Comparison of ENCODE assay signal across 13 cellular contexts in genomic region chr2:222257645-222258044, GRCh38. TPM values are rescaled to one million over a fixed set of nuclear protein-coding genes. Genes with fewer than 3 reads are reported as not detected.
DNase-seq lines count a peak whose midpoint lies in the region; ATAC-seq and TF ChIP-seq lines count a peak whose summit lies in the region.
"Had no signal": no experiment of that assay in that cellular context is flagged by ENCODE, and none has a peak within 500 bp of the region (broad histone marks: within the 10 kb centered on the region; RNA-seq: fewer than 3 reads in every experiment).

No MANE protein-coding gene starts in this region.

- peaks cover 23% of the 10 kb centered on the region for H3K4me1 ChIP-seq in GM23338 (ENCODE audit: insufficient read depth)
- peaks cover 0 to 7% of the 10 kb centered on the region in 2 donors for H3K4me1 ChIP-seq in neuronal stem cell (ENCODE audit: control insufficient read depth in 2 of 2, insufficient read depth in 1 of 2, low read depth in 1 of 2, low read length in 2 of 2)
- no peaks in the 10 kb centered on the region for H3K4me1 ChIP-seq in colonic mucosa

- no peak overlapping the region for H2AK5ac ChIP-seq in neuronal stem cell (ENCODE audit: low read depth, low read length)

- H2BK15ac ChIP-seq in neuronal stem cell (ENCODE audit: low read length): peak overlapping the region; percentile 78

- H4K20me1 ChIP-seq in GM23338 (replicated peaks; ENCODE audit: insufficient read depth): no peaks in the 10 kb centered on the region
- H4K20me1 ChIP-seq: BLaER1 treated with 17β-estradiol and CSF1 and Interleukin-3, amounts not matched to agents 10 nM and 100 nM had no signal

- CTCF ChIA-PET in WTC11 (lab: Charles Lee): no interaction called here

- peak overlapping the region; percentile 82 for H2BK12ac ChIP-seq in neuronal stem cell (ENCODE audit: low read length)

- peak overlapping the region; percentile 53; the same call in 1 of the 2 replicates for H3K27ac Mint-ChIP-seq in GM23338
- no peak overlapping the region for H3K27ac Mint-ChIP-seq in WTC11
- H3K27ac Mint-ChIP-seq: CD4-positive, CD25-positive, alpha-beta regulatory T cell had no signal

- H3K27me3 Mint-ChIP-seq in GM23338 (ENCODE audit: insufficient read depth, low read depth, poor library complexity): peaks cover 5% of the 10 kb centered on the region
- H3K27me3 Mint-ChIP-seq in WTC11 (ENCODE audit: low read depth): no peaks in the 10 kb centered on the region; the same call in 1 of the 2 replicates

- H3K14ac ChIP-seq in neuronal stem cell (ENCODE audit: low read length): no peak overlapping the region

- H3K9me3 Mint-ChIP-seq in GM23338 (no peaks in the 10 kb centered on the region; the same call in 2 of the 3 replicates), WTC11 (no peaks in the 10 kb centered on the region)

- peak overlapping the region; percentile 88 for H3K18ac ChIP-seq in neuronal stem cell (ENCODE audit: low read length)

- POLR2A ChIA-PET in WTC11 (lab: Charles Lee): interaction anchor here (0.6 kb wide), 1 partner anchor 14 kb away, joined by 3 read pairs; no protein-coding TSS in a partner anchor

- intact Hi-C loops in colonic mucosa (cut with DNase I): no loop called here

- H3K4me3 Mint-ChIP-seq in GM23338: no peak overlapping the region; the same call in 2 of the 3 replicates
- no peak overlapping the region for H3K4me3 Mint-ChIP-seq in WTC11
- H3K4me3 Mint-ChIP-seq: CD4-positive, CD25-positive, alpha-beta regulatory T cell had no signal

- H3K9me2 ChIP-seq in GM23338 (ENCODE audit: insufficient read depth): no peaks in the 10 kb centered on the region

- no peaks in the 10 kb centered on the region for H3K27me3 ChIP-seq in GM23338 (ENCODE audit: insufficient read depth)
- peaks cover 0 to 4% (median 0%) of the 10 kb centered on the region in 3 experiments for H3K27me3 ChIP-seq in neuronal stem cell (ENCODE audit: control insufficient read depth in 3 of 3, insufficient read depth in 3 of 3, low read depth in 1 of 3, low read length in 3 of 3)
- no peaks in the 10 kb centered on the region for H3K27me3 ChIP-seq in colonic mucosa
- H3K27me3 ChIP-seq: BLaER1 treated with 17β-estradiol and CSF1 and Interleukin-3, amounts not matched to agents 10 nM and 100 nM had no signal

- H3K9ac ChIP-seq in neuronal stem cell (ENCODE audit: low read depth, low read length, poor library complexity): no peak overlapping the region
- no peak overlapping the region for H3K9ac ChIP-seq in colonic mucosa (ENCODE audit: low read depth in 2 of 2, low read length in 2 of 2)
- H3K9ac ChIP-seq: BLaER1 treated with 17β-estradiol and CSF1 and Interleukin-3, amounts not matched to agents 10 nM and 100 nM had no signal

- no peak overlapping the region for H4K91ac ChIP-seq in neuronal stem cell (ENCODE audit: low read depth, low read length, poor library complexity)

- H3K79me2 ChIP-seq in GM23338 (replicated peaks; ENCODE audit: insufficient read depth): no peaks in the 10 kb centered on the region

- WGBS in neuronal stem cell (ENCODE audit: extremely low coverage in 2 of 2, insufficient read length in 2 of 2, insufficient replicate concordance in 1 of 2), 2 donors: no CpG with 5 or more reads among the region's 6 CpGs

- no peak overlapping the region for H3K23ac ChIP-seq in neuronal stem cell (ENCODE audit: low read depth, low read length, poor library complexity)

- no peaks in the 10 kb centered on the region for H3F3A ChIP-seq in GM23338 (replicated peaks; ENCODE audit: low read depth)

- H2AFZ ChIP-seq in GM23338 (peak overlapping the region; percentile 2; the same call in 1 of the 2 replicates), neuronal stem cell (ENCODE audit: low read length) (no peak overlapping the region)

- H3K79me1 ChIP-seq in neuronal stem cell (ENCODE audit: low read depth, low read length): no peaks in the 10 kb centered on the region

- H3K4ac ChIP-seq in neuronal stem cell (ENCODE audit: low read length): no peak overlapping the region

- H3K4me2 ChIP-seq in GM23338 (0 out of 2 replicates have a peak overlapping the region, but pooled peaks have one; percentile 12), neuronal stem cell (ENCODE audit: insufficient read depth, low read length, poor library complexity, severe bottlenecking) (no peak overlapping the region)
- H3K4me2 ChIP-seq: BLaER1 treated with 17β-estradiol and CSF1 and Interleukin-3, amounts not matched to agents 10 nM and 100 nM had no signal

- TF ChIP-seq CTCF in GM23338 (conservative IDR thresholded peaks at IDR 0.05; ENCODE audit: low read depth in 2 of 2) (no peak), WTC11 (IDR thresholded peaks at IDR 0.05) (no peak), colonic mucosa (IDR thresholded peaks at IDR 0.05) (no peak)

- H3K27ac ChIP-seq in GM23338 (ENCODE audit: low read depth) (no peak overlapping the region), neuronal stem cell (replicated peaks; ENCODE audit: low read length) (no peak overlapping the region), colonic mucosa (no peak overlapping the region)
- H3K27ac ChIP-seq: BLaER1 treated with 17β-estradiol and CSF1 and Interleukin-3, amounts not matched to agents 10 nM and 100 nM had no signal

- no peaks in the 10 kb centered on the region for H3K36me3 ChIP-seq in GM23338 (ENCODE audit: insufficient read depth)
- no peaks in the 10 kb centered on the region for H3K36me3 ChIP-seq in neuronal stem cell (replicated peaks in 1 of 2; ENCODE audit: control insufficient read depth in 2 of 2, insufficient read depth in 2 of 2, low read length in 2 of 2)
- H3K36me3 ChIP-seq in colonic mucosa: no peaks in the 10 kb centered on the region
- H3K36me3 ChIP-seq: BLaER1 treated with 17β-estradiol and CSF1 and Interleukin-3, amounts not matched to agents 10 nM and 100 nM had no signal

- peaks cover 31% of the 10 kb centered on the region for H3K4me1 Mint-ChIP-seq in GM23338
- peaks cover 32% of the 10 kb centered on the region for H3K4me1 Mint-ChIP-seq in WTC11
- H3K4me1 Mint-ChIP-seq: CD4-positive, CD25-positive, alpha-beta regulatory T cell had no signal

- H3K9me3 ChIP-seq in neuronal stem cell (replicated peaks in 1 of 2; ENCODE audit: control insufficient read depth in 2 of 2, insufficient read depth in 1 of 2, low read depth in 1 of 2, low read length in 2 of 2) (no peaks in the 10 kb centered on the region), colonic mucosa (no peaks in the 10 kb centered on the region)
- H3K9me3 ChIP-seq: BLaER1 treated with 17β-estradiol and CSF1 and Interleukin-3, amounts not matched to agents 10 nM and 100 nM had no signal

- H3K36me3 Mint-ChIP-seq in GM23338 (ENCODE audit: low read depth): no peaks in the 10 kb centered on the region
- H3K36me3 Mint-ChIP-seq in WTC11: no peaks in the 10 kb centered on the region
- H3K36me3 Mint-ChIP-seq: CD4-positive, CD25-positive, alpha-beta regulatory T cell had no signal

- H2BK5ac ChIP-seq in neuronal stem cell (ENCODE audit: low read length): no peak overlapping the region

- ATAC-seq in GM23338: peak; percentile 50
- peak; percentile 65 for ATAC-seq in WTC11
- ATAC-seq in GM21528 (IDR thresholded peaks at IDR 0.05; ENCODE audit: low FRiP score, unreplicated experiment): no peak

- no peak overlapping the region for H4K8ac ChIP-seq in neuronal stem cell (ENCODE audit: low read depth, low read length)

- no peak overlapping the region for H2BK120ac ChIP-seq in neuronal stem cell (ENCODE audit: low read depth, low read length)

- no peak overlapping the region for H3K4me3 ChIP-seq in GM23338
- no peak overlapping the region for H3K4me3 ChIP-seq in neuronal stem cell (ENCODE audit: low read length in 2 of 2)
- H3K4me3 ChIP-seq in colonic mucosa: no peak overlapping the region
- H3K4me3 ChIP-seq: BLaER1 treated with 17β-estradiol and CSF1 and Interleukin-3, amounts not matched to agents 10 nM and 100 nM had no signal

- DNase-seq in GM23338 (ENCODE audit: low spot score) (no peak), WTC11 (ENCODE audit: low spot score) (no peak), left kidney (ENCODE audit: low read depth, low spot score) (peak; percentile 30), neuronal stem cell (ENCODE audit: low spot score) (no peak), NCI-H82 (lab: John Stamatoyannopoulos, UW) (no peak), colonic mucosa (no peak)
- DNase-seq: 8988T; AML-193; CD4-positive, CD25-positive, alpha-beta regulatory T cell; DMS53; GF-D8 had no signal

TF ChIP-seq in GM23338, 12 proteins besides CTCF, POLR2A, EP300 and RAD21 (continues in another document):
- no peak for TF ChIP-seq ZNF114 (CRISPR knock-in tag; IDR thresholded peaks at IDR 0.05)

TF ChIP-seq in WTC11, 78 proteins besides CTCF, POLR2A, EP300 and RAD21 (continues in another document):
- TF ChIP-seq JAZF1 (CRISPR knock-in tag; IDR thresholded peaks at IDR 0.05) (no peak), ZBTB21 (CRISPR knock-in tag; IDR thresholded peaks at IDR 0.05; ENCODE audit: borderline replicate concordance) (no peak), MYBL2 (CRISPR knock-in tag; IDR thresholded peaks at IDR 0.05) (no peak), GABPB1 (CRISPR knock-in tag; IDR thresholded peaks at IDR 0.05) (no peak), SOX15 (CRISPR knock-in tag; IDR thresholded peaks at IDR 0.05) (no peak)

RNA-seq across cellular contexts. Expression of gene PAX3, which starts 41.2 kb away (rescaled TPM):
- total RNA-seq in GM23338 (2014; rRNA removed; shearing (Covaris generic)): not detected in 2 replicates
- polyA plus RNA-seq in GM23338 (2016; fragmentation: Nextera tagmentation; extraction: Ambion mirVana): not detected in 2 replicates
- total RNA-seq in WTC11 (2021) (not detected in 3 replicates), colonic mucosa (under 1 TPM in 1 of 2 donors, not detected in 1; 0.16 TPM)
- polyA plus RNA-seq in neuronal stem cell (2013, experiment 1 of 2): 0.04 TPM
- polyA plus RNA-seq in neuronal stem cell (2013, experiment 2 of 2): not detected
- total RNA-seq: CD4-positive, CD25-positive, alpha-beta regulatory T cell had no signal
- polyA plus RNA-seq: CD4-positive, CD25-positive, alpha-beta regulatory T cell had no signal
